Comparison of ENCODE assay signal across 33 cellular contexts in genomic region chr2:44766777-44767176, GRCh38.
"Had no signal": no experiment of that assay in that cellular context is flagged by ENCODE, and none has a peak within 500 bp of the region (broad histone marks: within the 10 kb centered on the region; RNA-seq: fewer than 3 reads in every experiment).

No MANE protein-coding gene starts in this region.

- H3K4me1 ChIP-seq: adrenal gland, body of pancreas, colonic mucosa, gastroesophageal sphincter had no signal

- H3K27me3 Mint-ChIP-seq: activated naive CD4-positive, alpha-beta T cell treated with anti-CD3 and anti-CD28 coated beads, Interleukin-2, amount 50 U/mL, for 24 hours; activated naive CD8-positive, alpha-beta T cell treated with anti-CD3 and anti-CD28 coated beads, Interleukin-2, amount 50 U/mL, for 24 hours had no signal

- H3K36me3 ChIP-seq: adrenal gland, cardiac muscle cell, colonic mucosa, esophagus squamous epithelium, gastroesophageal sphincter, heart right ventricle had no signal

- H3K9me3 Mint-ChIP-seq: activated CD4-positive, alpha-beta memory T cell treated with anti-CD3 and anti-CD28 coated beads for 36 hours; activated CD4-positive, alpha-beta T cell treated with anti-CD3 and anti-CD28 coated beads, Interleukin-2, amount 10 ng/mL, durations not matched to agents 24 days and 14 days; activated naive CD4-positive, alpha-beta T cell treated with anti-CD3 and anti-CD28 coated beads for 36 hours; activated naive CD4-positive, alpha-beta T cell treated with anti-CD3 and anti-CD28 coated beads, Interleukin-2, amount 50 U/mL, for 24 hours; activated naive CD8-positive, alpha-beta T cell treated with anti-CD3 and anti-CD28 coated beads for 36 hours; activated naive CD8-positive, alpha-beta T cell treated with anti-CD3 and anti-CD28 coated beads, Interleukin-2, amount 50 U/mL, for 24 hours; activated T-helper 1 cell treated with anti-CD3 and anti-CD28 coated beads, Interleukin-12 subunit alpha, Interleukin-12 subunit beta, Interleukin-2, Interleukin-4 antibody, amounts not matched to agents 30 ng/mL and 10 ng/mL and 1 ng/mL, durations not matched to agents 14 hours and 24 hours and 36 hours; activated T-helper 2 cell treated with anti-CD3 and anti-CD28 coated beads, Interferon-gamma antibody, Interleukin-2, Interleukin-4, amounts not matched to agents 10 μg/mL and 5 μg/mL and 100 μg/mL, durations not matched to agents 14 hours and 24 hours and 36 hours had no signal

- DNase-seq: activated CD4-positive, alpha-beta memory T cell treated with anti-CD3 and anti-CD28 coated beads for 36 hours; activated CD4-positive, alpha-beta T cell treated with anti-CD3 and anti-CD28 coated beads for 36 hours; activated CD4-positive, alpha-beta T cell treated with anti-CD3 and anti-CD28 coated beads, Interleukin-2, amount 10 ng/mL, durations not matched to agents 24 days and 14 days; activated CD4-positive, CD25-positive, alpha-beta regulatory T cell; activated CD4-positive, CD25-positive, alpha-beta regulatory T cell treated with anti-CD3 and anti-CD28 coated beads, Interleukin-2, amount 50 U/mL, for 72 hours; activated CD8-positive, alpha-beta memory T cell treated with anti-CD3 and anti-CD28 coated beads, Interleukin-2, amount 10 ng/mL, durations not matched to agents 7 days and 5 days; activated CD8-positive, alpha-beta memory T cell treated with anti-CD3 and anti-CD28 coated beads, Interleukin-2, amount 50 U/mL, for 4 hours; activated CD8-positive, alpha-beta T cell treated with anti-CD3 and anti-CD28 coated beads, Interleukin-2, amount 10 ng/mL, durations not matched to agents 7 days and 5 days; activated effector memory CD4-positive, alpha-beta T cell treated with anti-CD3 and anti-CD28 coated beads, Interleukin-2, amount 50 U/mL, for 16 hours; activated naive CD4-positive, alpha-beta T cell treated with anti-CD3 and anti-CD28 coated beads for 36 hours; activated naive CD8-positive, alpha-beta T cell treated with anti-CD3 and anti-CD28 coated beads for 36 hours; activated naive CD8-positive, alpha-beta T cell treated with anti-CD3 and anti-CD28 coated beads, Interleukin-2, amount 50 U/mL, for 24 hours; activated T-cell treated with anti-CD3 and anti-CD28 coated beads, Interleukin-2, amount 50 U/mL, for 1 hour; activated T-cell treated with anti-CD3 and anti-CD28 coated beads, Interleukin-2, amount 50 U/mL, for 48 hours; adrenal gland; amygdala; aorta; body of pancreas; central memory CD4-positive, alpha-beta T cell; cerebellar nuclear complex; colonic mucosa; effector CD8-positive, alpha-beta T cell; esophagus squamous epithelium; foreskin melanocyte; heart right ventricle; T1000 had no signal

- H3K27ac ChIP-seq: adrenal gland, body of pancreas, cardiac muscle cell, colonic mucosa, epithelial cell of prostate, esophagus squamous epithelium, gastroesophageal sphincter, heart right ventricle, hepatocyte had no signal

- H3K4me3 Mint-ChIP-seq: activated CD4-positive, alpha-beta memory T cell treated with anti-CD3 and anti-CD28 coated beads for 36 hours; activated CD4-positive, alpha-beta T cell treated with anti-CD3 and anti-CD28 coated beads for 36 hours; activated CD4-positive, alpha-beta T cell treated with anti-CD3 and anti-CD28 coated beads, Interleukin-2, amount 10 ng/mL, durations not matched to agents 24 days and 14 days; activated CD8-positive, alpha-beta memory T cell treated with anti-CD3 and anti-CD28 coated beads, Interleukin-2, amount 10 ng/mL, durations not matched to agents 7 days and 5 days; activated CD8-positive, alpha-beta T cell treated with anti-CD3 and anti-CD28 coated beads, Interleukin-2, amount 10 ng/mL, durations not matched to agents 7 days and 5 days; activated naive CD4-positive, alpha-beta T cell treated with anti-CD3 and anti-CD28 coated beads for 36 hours; activated naive CD4-positive, alpha-beta T cell treated with anti-CD3 and anti-CD28 coated beads, Interleukin-2, amount 50 U/mL, for 24 hours; activated naive CD8-positive, alpha-beta T cell treated with anti-CD3 and anti-CD28 coated beads for 36 hours; activated naive CD8-positive, alpha-beta T cell treated with anti-CD3 and anti-CD28 coated beads, Interleukin-2, amount 50 U/mL, for 24 hours; activated T-helper 1 cell treated with anti-CD3 and anti-CD28 coated beads, Interleukin-12 subunit alpha, Interleukin-12 subunit beta, Interleukin-2, Interleukin-4 antibody, amounts not matched to agents 30 ng/mL and 10 ng/mL and 1 ng/mL, durations not matched to agents 14 hours and 24 hours and 36 hours had no signal

- H3K27me3 ChIP-seq: body of pancreas, colonic mucosa had no signal

- H3K27ac Mint-ChIP-seq: activated CD4-positive, alpha-beta memory T cell treated with anti-CD3 and anti-CD28 coated beads for 36 hours; activated CD4-positive, alpha-beta T cell treated with anti-CD3 and anti-CD28 coated beads for 36 hours; activated CD4-positive, alpha-beta T cell treated with anti-CD3 and anti-CD28 coated beads, Interleukin-2, amount 10 ng/mL, durations not matched to agents 24 days and 14 days; activated CD8-positive, alpha-beta memory T cell treated with anti-CD3 and anti-CD28 coated beads, Interleukin-2, amount 10 ng/mL, durations not matched to agents 7 days and 5 days; activated CD8-positive, alpha-beta T cell treated with anti-CD3 and anti-CD28 coated beads, Interleukin-2, amount 10 ng/mL, durations not matched to agents 7 days and 5 days; activated naive CD4-positive, alpha-beta T cell treated with anti-CD3 and anti-CD28 coated beads for 36 hours; activated naive CD4-positive, alpha-beta T cell treated with anti-CD3 and anti-CD28 coated beads, Interleukin-2, amount 50 U/mL, for 24 hours; activated naive CD8-positive, alpha-beta T cell treated with anti-CD3 and anti-CD28 coated beads for 36 hours; activated naive CD8-positive, alpha-beta T cell treated with anti-CD3 and anti-CD28 coated beads, Interleukin-2, amount 50 U/mL, for 24 hours; activated T-helper 1 cell treated with anti-CD3 and anti-CD28 coated beads, Interleukin-12 subunit alpha, Interleukin-12 subunit beta, Interleukin-2, Interleukin-4 antibody, amounts not matched to agents 30 ng/mL and 10 ng/mL and 1 ng/mL, durations not matched to agents 14 hours and 24 hours and 36 hours; activated T-helper 2 cell treated with anti-CD3 and anti-CD28 coated beads, Interferon-gamma antibody, Interleukin-2, Interleukin-4, amounts not matched to agents 10 μg/mL and 5 μg/mL and 100 μg/mL, durations not matched to agents 14 hours and 24 hours and 36 hours had no signal

- H3K36me3 Mint-ChIP-seq: activated CD8-positive, alpha-beta memory T cell treated with anti-CD3 and anti-CD28 coated beads, Interleukin-2, amount 10 ng/mL, durations not matched to agents 7 days and 5 days had no signal

- H3K9me3 ChIP-seq: adrenal gland, body of pancreas, colonic mucosa, esophagus squamous epithelium, gastroesophageal sphincter, heart right ventricle had no signal

- H3K4me1 Mint-ChIP-seq: activated CD4-positive, alpha-beta T cell treated with anti-CD3 and anti-CD28 coated beads for 36 hours; activated CD8-positive, alpha-beta memory T cell treated with anti-CD3 and anti-CD28 coated beads, Interleukin-2, amount 10 ng/mL, durations not matched to agents 7 days and 5 days; activated naive CD4-positive, alpha-beta T cell treated with anti-CD3 and anti-CD28 coated beads, Interleukin-2, amount 50 U/mL, for 24 hours; activated naive CD8-positive, alpha-beta T cell treated with anti-CD3 and anti-CD28 coated beads for 36 hours; activated naive CD8-positive, alpha-beta T cell treated with anti-CD3 and anti-CD28 coated beads, Interleukin-2, amount 50 U/mL, for 24 hours had no signal

- H3K4me3 ChIP-seq: adrenal gland, body of pancreas, cardiac muscle cell, colonic mucosa, esophagus squamous epithelium, gastroesophageal sphincter, heart right ventricle, hepatocyte had no signal
